ENCODE assay signal across 8 cellular contexts in the genomic region with DNA sequence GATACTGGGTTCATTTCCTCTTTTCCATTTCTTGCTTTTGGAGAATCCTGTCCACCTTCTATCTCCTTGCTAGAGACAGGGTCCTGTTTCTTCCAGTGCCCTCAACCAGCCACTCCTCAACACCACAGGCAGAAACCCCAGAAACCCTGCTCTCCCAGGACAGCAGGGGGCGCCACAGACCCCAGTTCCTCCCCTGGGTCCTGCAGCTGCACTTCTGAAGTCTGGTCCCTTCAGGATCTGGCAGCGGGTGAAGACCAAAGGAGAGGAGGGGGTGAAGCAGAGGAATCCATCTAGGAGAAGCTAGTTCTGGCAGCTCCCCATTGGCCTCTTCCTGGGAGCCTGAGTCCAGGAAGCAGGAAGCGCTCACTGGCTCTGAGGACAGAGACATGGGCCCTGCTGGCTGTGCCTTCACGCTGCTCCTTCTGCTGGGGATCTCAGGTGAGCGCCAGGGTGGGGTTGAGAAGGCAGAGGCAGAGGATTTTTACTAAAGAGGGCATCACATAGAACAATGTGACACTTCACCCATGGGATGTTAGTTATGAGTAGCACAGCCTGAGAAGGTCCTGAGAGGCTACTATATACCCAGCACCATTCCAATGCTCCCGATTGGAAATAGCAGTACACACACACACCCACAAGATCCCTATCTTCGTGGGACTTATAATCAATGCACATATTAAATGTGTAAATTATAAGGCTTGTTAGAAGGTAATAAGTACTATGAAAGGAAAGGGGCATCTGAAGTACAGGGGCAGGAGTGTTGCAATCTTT. TPM values are rescaled to one million over a fixed set of nuclear protein-coding genes. Genes with fewer than 3 reads are reported as not detected.
DNase-seq lines count a peak whose midpoint lies in the region; ATAC-seq and TF ChIP-seq lines count a peak whose summit lies in the region.

A gene with protein sequence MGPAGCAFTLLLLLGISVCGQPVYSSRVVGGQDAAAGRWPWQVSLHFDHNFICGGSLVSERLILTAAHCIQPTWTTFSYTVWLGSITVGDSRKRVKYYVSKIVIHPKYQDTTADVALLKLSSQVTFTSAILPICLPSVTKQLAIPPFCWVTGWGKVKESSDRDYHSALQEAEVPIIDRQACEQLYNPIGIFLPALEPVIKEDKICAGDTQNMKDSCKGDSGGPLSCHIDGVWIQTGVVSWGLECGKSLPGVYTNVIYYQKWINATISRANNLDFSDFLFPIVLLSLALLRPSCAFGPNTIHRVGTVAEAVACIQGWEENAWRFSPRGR (plus strand): TSS at position 375 of the 771 bp plus-strand sequence. CDS start 12 bp downstream, at position 387.

- no peak for TF ChIP-seq POLR2A in right lobe of liver (IDR thresholded peaks at IDR 0.05)

- DNase-seq in AG10803 (ENCODE audit: low read depth) (peak; percentile 38), Kasumi-1 (lab: John Stamatoyannopoulos, UW) (peak; percentile 46 to 60), UCSD-AML1 (lab: John Stamatoyannopoulos, UW; ENCODE audit: unreplicated experiment) (peak; percentile 59), coronary artery (ENCODE audit: low spot score) (no peak), right lobe of liver (peak; percentile 52 to 70 (median 67)), GF-D8 (lab: John Stamatoyannopoulos, UW) (no peak)
- DNase-seq in stimulated activated CD8-positive, alpha-beta memory T cell treated with anti-CD3 and anti-CD28 coated beads, Interleukin-4, amount 100 ng/mL, for 48 hours = peak; percentile 78

- TF ChIP-seq CTCF in AG10803 (conservative IDR thresholded peaks at IDR 0.05; ENCODE audit: low read length) (peak; percentile 76), coronary artery (IDR thresholded peaks at IDR 0.05) (peak; percentile 47), right lobe of liver (IDR thresholded peaks at IDR 0.05) (peak; percentile 67 to 89 (median 69))

- 37% methylated on average over 4 of the region's 7 CpGs for WGBS in right lobe of liver (ENCODE audit: insufficient coverage, low coverage, low lambda C conversion rate, missing lambda C conversion rate)

- H3K27ac ChIP-seq in coronary artery = no peak within 1 kb of the TSS
- no peak within 1 kb of the TSS for H3K27ac ChIP-seq in right lobe of liver

- ATAC-seq in GM18867 (IDR thresholded peaks at IDR 0.05; ENCODE audit: unreplicated experiment) (peak; percentile 68), right lobe of liver (peak; percentile 88 to 91 (median 88))

- no peaks in the 10 kb centered on the region for H3K9me3 ChIP-seq in right lobe of liver

- intact Hi-C loops in right lobe of liver (cut with DNase I) = no loop called here

- H3K36me3 ChIP-seq in right lobe of liver = no peaks in the 10 kb centered on the region

- no peaks in the 10 kb centered on the region for H3K27me3 ChIP-seq in right lobe of liver

- H3K4me1 ChIP-seq in right lobe of liver = peaks cover 0 to 6% (median 0%) of the 10 kb centered on the region in 4 donors

- H3K4me3 ChIP-seq in AG10803 (ENCODE audit: low read length) (no peak within 1 kb of the TSS), coronary artery (no peak within 1 kb of the TSS), right lobe of liver (no peak within 1 kb of the TSS)

RNA-seq across cellular contexts. Expression of the gene that starts here (rescaled TPM):
- not detected for total RNA-seq in right lobe of liver

Comparison
In these comparisons a context has a peak if more than half of its experiments do, and no peak if none do; other contexts are left out.
1. Peak in DNase-seq and ATAC-seq in right lobe of liver; RNA of the gene not detected or under 1 TPM.
2. DNase-seq: peak in AG10803 (single experiment), Kasumi-1 (2 of 2), UCSD-AML1 (single experiment) and stimulated activated CD8-positive, alpha-beta memory T cell treated with anti-CD3 and anti-CD28 coated beads, Interleukin-4, amount 100 ng/mL, for 48 hours (single experiment); none in coronary artery (single experiment) and GF-D8 (single experiment).
3. Peak in every context shown above with its lines, with median percentiles within 50 percentile points of each other: CTCF ChIP-seq.